Comparison of ENCODE assay signal across 2 cellular contexts in the genomic region with DNA sequence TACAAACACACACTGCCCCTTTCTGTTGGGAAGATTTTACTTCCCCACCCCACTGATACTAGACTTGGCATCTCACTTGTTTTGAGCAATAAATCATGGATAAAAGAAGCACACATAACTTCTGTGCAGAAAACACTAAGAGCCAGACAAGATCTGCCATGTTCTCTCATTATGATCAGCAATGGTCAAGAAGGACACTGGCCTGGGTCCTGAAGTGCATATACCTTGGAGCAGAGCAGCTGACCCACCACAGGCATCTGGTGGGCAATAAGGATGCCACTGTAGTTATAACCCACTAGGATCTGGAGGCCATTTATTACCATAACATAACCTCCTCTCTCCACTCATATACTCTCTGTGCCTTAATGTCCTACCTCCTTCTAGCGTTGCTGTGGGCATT.
TF ChIP-seq lines count a peak whose summit lies in the region.

No MANE protein-coding gene starts in this region.

TF ChIP-seq in SK-N-SH, 30 proteins besides CTCF, POLR2A, EP300 and RAD21 (continued from another document):
- TF ChIP-seq, protein P1, sequence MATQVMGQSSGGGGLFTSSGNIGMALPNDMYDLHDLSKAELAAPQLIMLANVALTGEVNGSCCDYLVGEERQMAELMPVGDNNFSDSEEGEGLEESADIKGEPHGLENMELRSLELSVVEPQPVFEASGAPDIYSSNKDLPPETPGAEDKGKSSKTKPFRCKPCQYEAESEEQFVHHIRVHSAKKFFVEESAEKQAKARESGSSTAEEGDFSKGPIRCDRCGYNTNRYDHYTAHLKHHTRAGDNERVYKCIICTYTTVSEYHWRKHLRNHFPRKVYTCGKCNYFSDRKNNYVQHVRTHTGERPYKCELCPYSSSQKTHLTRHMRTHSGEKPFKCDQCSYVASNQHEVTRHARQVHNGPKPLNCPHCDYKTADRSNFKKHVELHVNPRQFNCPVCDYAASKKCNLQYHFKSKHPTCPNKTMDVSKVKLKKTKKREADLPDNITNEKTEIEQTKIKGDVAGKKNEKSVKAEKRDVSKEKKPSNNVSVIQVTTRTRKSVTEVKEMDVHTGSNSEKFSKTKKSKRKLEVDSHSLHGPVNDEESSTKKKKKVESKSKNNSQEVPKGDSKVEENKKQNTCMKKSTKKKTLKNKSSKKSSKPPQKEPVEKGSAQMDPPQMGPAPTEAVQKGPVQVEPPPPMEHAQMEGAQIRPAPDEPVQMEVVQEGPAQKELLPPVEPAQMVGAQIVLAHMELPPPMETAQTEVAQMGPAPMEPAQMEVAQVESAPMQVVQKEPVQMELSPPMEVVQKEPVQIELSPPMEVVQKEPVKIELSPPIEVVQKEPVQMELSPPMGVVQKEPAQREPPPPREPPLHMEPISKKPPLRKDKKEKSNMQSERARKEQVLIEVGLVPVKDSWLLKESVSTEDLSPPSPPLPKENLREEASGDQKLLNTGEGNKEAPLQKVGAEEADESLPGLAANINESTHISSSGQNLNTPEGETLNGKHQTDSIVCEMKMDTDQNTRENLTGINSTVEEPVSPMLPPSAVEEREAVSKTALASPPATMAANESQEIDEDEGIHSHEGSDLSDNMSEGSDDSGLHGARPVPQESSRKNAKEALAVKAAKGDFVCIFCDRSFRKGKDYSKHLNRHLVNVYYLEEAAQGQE (IDR thresholded peaks at IDR 0.05; ENCODE audit: low read depth, low read length): 0 out of 2 replicates have a peak, but pooled peaks have one; percentile 36

TF ChIP-seq in SK-N-SH treated with all-trans-retinoic acid at 6 μM for 48 hours, 23 proteins besides CTCF, POLR2A, EP300 and RAD21 (continued from another document):
- TF ChIP-seq, protein P2, sequence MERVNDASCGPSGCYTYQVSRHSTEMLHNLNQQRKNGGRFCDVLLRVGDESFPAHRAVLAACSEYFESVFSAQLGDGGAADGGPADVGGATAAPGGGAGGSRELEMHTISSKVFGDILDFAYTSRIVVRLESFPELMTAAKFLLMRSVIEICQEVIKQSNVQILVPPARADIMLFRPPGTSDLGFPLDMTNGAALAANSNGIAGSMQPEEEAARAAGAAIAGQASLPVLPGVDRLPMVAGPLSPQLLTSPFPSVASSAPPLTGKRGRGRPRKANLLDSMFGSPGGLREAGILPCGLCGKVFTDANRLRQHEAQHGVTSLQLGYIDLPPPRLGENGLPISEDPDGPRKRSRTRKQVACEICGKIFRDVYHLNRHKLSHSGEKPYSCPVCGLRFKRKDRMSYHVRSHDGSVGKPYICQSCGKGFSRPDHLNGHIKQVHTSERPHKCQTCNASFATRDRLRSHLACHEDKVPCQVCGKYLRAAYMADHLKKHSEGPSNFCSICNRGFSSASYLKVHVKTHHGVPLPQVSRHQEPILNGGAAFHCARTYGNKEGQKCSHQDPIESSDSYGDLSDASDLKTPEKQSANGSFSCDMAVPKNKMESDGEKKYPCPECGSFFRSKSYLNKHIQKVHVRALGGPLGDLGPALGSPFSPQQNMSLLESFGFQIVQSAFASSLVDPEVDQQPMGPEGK (CRISPR knock-in tag; IDR thresholded peaks at IDR 0.05; ENCODE audit: borderline replicate concordance): no peak
- TF ChIP-seq CSDC2 (CRISPR knock-in tag; IDR thresholded peaks at IDR 0.05): no peak
- TF ChIP-seq, protein P3, sequence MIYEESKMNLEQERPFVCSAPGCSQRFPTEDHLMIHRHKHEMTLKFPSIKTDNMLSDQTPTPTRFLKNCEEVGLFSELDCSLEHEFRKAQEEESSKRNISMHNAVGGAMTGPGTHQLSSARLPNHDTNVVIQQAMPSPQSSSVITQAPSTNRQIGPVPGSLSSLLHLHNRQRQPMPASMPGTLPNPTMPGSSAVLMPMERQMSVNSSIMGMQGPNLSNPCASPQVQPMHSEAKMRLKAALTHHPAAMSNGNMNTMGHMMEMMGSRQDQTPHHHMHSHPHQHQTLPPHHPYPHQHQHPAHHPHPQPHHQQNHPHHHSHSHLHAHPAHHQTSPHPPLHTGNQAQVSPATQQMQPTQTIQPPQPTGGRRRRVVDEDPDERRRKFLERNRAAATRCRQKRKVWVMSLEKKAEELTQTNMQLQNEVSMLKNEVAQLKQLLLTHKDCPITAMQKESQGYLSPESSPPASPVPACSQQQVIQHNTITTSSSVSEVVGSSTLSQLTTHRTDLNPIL (CRISPR knock-in tag; IDR thresholded peaks at IDR 0.05; ENCODE audit: low read depth): no peak
- TF ChIP-seq ZNF70 (CRISPR knock-in tag; IDR thresholded peaks at IDR 0.05): no peak
- TF ChIP-seq ZFP3 (CRISPR knock-in tag; IDR thresholded peaks at IDR 0.05): no peak
- no peak for TF ChIP-seq ZC3H10 (CRISPR knock-in tag; IDR thresholded peaks at IDR 0.05)
- no peak for TF ChIP-seq GLIS3 (CRISPR knock-in tag; IDR thresholded peaks at IDR 0.05)
- TF ChIP-seq BACH2 (CRISPR knock-in tag; IDR thresholded peaks at IDR 0.05; ENCODE audit: borderline replicate concordance): no peak
- TF ChIP-seq ISL1 (CRISPR knock-in tag; IDR thresholded peaks at IDR 0.05): no peak
- no peak for TF ChIP-seq OSR1 (CRISPR knock-in tag; IDR thresholded peaks at IDR 0.05)
